8 cellular contexts compared by ENCODE assay signal in genomic region chr5:154610321-154611154, GRCh38.
A peak's percentile ranks its signal among the peaks of the same experiment; 100 is the strongest.
DNase-seq lines count a peak whose midpoint lies in the region; ATAC-seq and TF ChIP-seq lines count a peak whose summit lies in the region.

No MANE protein-coding gene starts in this region.

- H3K4me3 Mint-ChIP-seq in Calu3 (ENCODE audit: low read depth, unreplicated experiment): peak overlapping the region; percentile 48
- H3K4me3 Mint-ChIP-seq in naive thymus-derived CD4-positive, alpha-beta T cell: peak overlapping the region in 7 of 10 donors; percentile 35 to 71 (median 65)

- peaks cover 9% of the 10 kb centered on the region for H3K4me1 Mint-ChIP-seq in Calu3 (ENCODE audit: low read depth, unreplicated experiment)
- peaks cover 0 to 18% (median 14%) of the 10 kb centered on the region in 7 donors for H3K4me1 Mint-ChIP-seq in naive thymus-derived CD4-positive, alpha-beta T cell

- peaks cover 89% of the 10 kb centered on the region for H3K27me3 Mint-ChIP-seq in Calu3 (ENCODE audit: unreplicated experiment)
- H3K27me3 Mint-ChIP-seq in naive thymus-derived CD4-positive, alpha-beta T cell: peaks cover 34 to 70% (median 66%) of the 10 kb centered on the region in 5 donors

- DNase-seq in Calu3 (peak; percentile 89), NOMO-1 treated with dmso at 0.1 percent for 144 hours (lab: John Stamatoyannopoulos, UW; ENCODE audit: unreplicated experiment) (peak; percentile 72), fibroblast of mammary gland (ENCODE audit: low read depth) (peak; percentile 72)
- DNase-seq in activated T-cell treated with anti-CD3 and anti-CD28 coated beads, Interleukin-2, amount 50 U/mL, for 1 hour: peak; percentile 43
- DNase-seq in naive thymus-derived CD4-positive, alpha-beta T cell: peak in 7 of 9 donors; percentile 8 to 73 (median 21)
- peak; percentile 82 for DNase-seq in stimulated activated naive CD8-positive, alpha-beta T cell treated with anti-CD3 and anti-CD28 coated beads, Interleukin-15, Interleukin-2, amounts not matched to agents 100 U/mL and 50 U/mL, for 24 hours

- H3K36me3 Mint-ChIP-seq in Calu3 (ENCODE audit: insufficient read depth, unreplicated experiment): no peaks in the 10 kb centered on the region
- peaks cover 0 to 7% (median 0%) of the 10 kb centered on the region in 5 donors for H3K36me3 Mint-ChIP-seq in naive thymus-derived CD4-positive, alpha-beta T cell

- CTCF ChIA-PET in Calu3 (lab: Charles Lee): interaction anchor here (0.7 to 1.2 kb wide), 4 partner anchors 16 to 538 kb away, joined by 3 to 8 read pairs (median 4); no protein-coding TSS in a partner anchor
- CTCF ChIA-PET in naive thymus-derived CD4-positive, alpha-beta T cell (lab: Charles Lee): interaction anchor here (0.7 kb wide), 1 partner anchor 229 kb away, joined by 5 read pairs; no protein-coding TSS in a partner anchor

- peak overlapping the region; percentile 26 for H3K4me3 ChIP-seq in fibroblast of mammary gland (ENCODE audit: control insufficient read depth, low read depth, low read length)
- no peak overlapping the region for H3K4me3 ChIP-seq in naive thymus-derived CD4-positive, alpha-beta T cell (ENCODE audit: low read length)

- H3K36me3 ChIP-seq in naive thymus-derived CD4-positive, alpha-beta T cell (ENCODE audit: control insufficient read depth in 2 of 3, insufficient read depth in 3 of 3, low read length in 3 of 3): no peaks in the 10 kb centered on the region

- no peaks in the 10 kb centered on the region for H3K4me1 ChIP-seq in naive thymus-derived CD4-positive, alpha-beta T cell (ENCODE audit: control insufficient read depth in 2 of 2, insufficient read depth in 2 of 2, low read length in 2 of 2)

- H3K9me3 Mint-ChIP-seq in Calu3 (ENCODE audit: low read depth, unreplicated experiment): no peaks in the 10 kb centered on the region
- H3K9me3 Mint-ChIP-seq in naive thymus-derived CD4-positive, alpha-beta T cell: peaks cover 0 to 2% (median 0%) of the 10 kb centered on the region in 11 donors

- BruUV-seq in Calu3 (replicated peaks; lab: Mats Ljungman, UMichigan): no TSS peak

- H3K27me3 ChIP-seq in naive thymus-derived CD4-positive, alpha-beta T cell (ENCODE audit: control insufficient read depth in 2 of 2, insufficient read depth in 2 of 2, low read length in 2 of 2): no peaks in the 10 kb centered on the region

- TF ChIP-seq CTCF in Calu3 (IDR thresholded peaks at IDR 0.05; ENCODE audit: unreplicated experiment) (peak; percentile 93), fibroblast of mammary gland (conservative IDR thresholded peaks at IDR 0.05; ENCODE audit: control insufficient read depth, insufficient read depth, low read depth, low read length) (peak; percentile 87)

- no peak overlapping the region for H3K27ac Mint-ChIP-seq in Calu3 (ENCODE audit: unreplicated experiment)
- no peak overlapping the region for H3K27ac Mint-ChIP-seq in naive thymus-derived CD4-positive, alpha-beta T cell

- ATAC-seq in GM19438 (IDR thresholded peaks at IDR 0.05; ENCODE audit: low read depth, unreplicated experiment): peak; percentile 99
- peak; percentile 85 for ATAC-seq in HG03565 (IDR thresholded peaks at IDR 0.05; ENCODE audit: unreplicated experiment)
- ATAC-seq in naive thymus-derived CD4-positive, alpha-beta T cell: peak; percentile 76
- ATAC-seq in stimulated activated naive CD8-positive, alpha-beta T cell treated with anti-CD3 and anti-CD28 coated beads, Interleukin-15, Interleukin-2, amounts not matched to agents 100 U/mL and 50 U/mL, for 24 hours: peak; percentile 79

- intact Hi-C loops in Calu3 (cut with micrococcal nuclease; ENCODE audit: unreplicated experiment): loop anchor here (1.0 to 5.0 kb wide), 4 partner anchors 90 to 538 kb away; no protein-coding TSS in a partner anchor
- intact Hi-C loops in naive thymus-derived CD4-positive, alpha-beta T cell (cut with micrococcal nuclease): loop anchor here (1.0 to 10.0 kb wide), 3 partner anchors 143 to 636 kb away; no protein-coding TSS in a partner anchor

- POLR2A ChIA-PET in naive thymus-derived CD4-positive, alpha-beta T cell (lab: Charles Lee): no interaction called here

- no peaks in the 10 kb centered on the region for H3K9me3 ChIP-seq in naive thymus-derived CD4-positive, alpha-beta T cell (ENCODE audit: control insufficient read depth in 2 of 3, low read length in 3 of 3)

- no peak overlapping the region for H3K27ac ChIP-seq in naive thymus-derived CD4-positive, alpha-beta T cell (ENCODE audit: low read depth, low read length)

Comparison
In these comparisons a context has a peak if more than half of its experiments do, and no peak if none do; other contexts are left out.
1. DNase-seq: peak in every context shown above with its lines; median percentile 89 in Calu3; 82 in stimulated activated naive CD8-positive, alpha-beta T cell treated with anti-CD3 and anti-CD28 coated beads, Interleukin-15, Interleukin-2, amounts not matched to agents 100 U/mL and 50 U/mL, for 24 hours; 72 in NOMO-1 treated with dmso at 0.1 percent for 144 hours; 72 in fibroblast of mammary gland; 43 in activated T-cell treated with anti-CD3 and anti-CD28 coated beads, Interleukin-2, amount 50 U/mL, for 1 hour; 21 in naive thymus-derived CD4-positive, alpha-beta T cell.